Comparison of ENCODE assay signal across 23 cellular contexts in the genomic region with DNA sequence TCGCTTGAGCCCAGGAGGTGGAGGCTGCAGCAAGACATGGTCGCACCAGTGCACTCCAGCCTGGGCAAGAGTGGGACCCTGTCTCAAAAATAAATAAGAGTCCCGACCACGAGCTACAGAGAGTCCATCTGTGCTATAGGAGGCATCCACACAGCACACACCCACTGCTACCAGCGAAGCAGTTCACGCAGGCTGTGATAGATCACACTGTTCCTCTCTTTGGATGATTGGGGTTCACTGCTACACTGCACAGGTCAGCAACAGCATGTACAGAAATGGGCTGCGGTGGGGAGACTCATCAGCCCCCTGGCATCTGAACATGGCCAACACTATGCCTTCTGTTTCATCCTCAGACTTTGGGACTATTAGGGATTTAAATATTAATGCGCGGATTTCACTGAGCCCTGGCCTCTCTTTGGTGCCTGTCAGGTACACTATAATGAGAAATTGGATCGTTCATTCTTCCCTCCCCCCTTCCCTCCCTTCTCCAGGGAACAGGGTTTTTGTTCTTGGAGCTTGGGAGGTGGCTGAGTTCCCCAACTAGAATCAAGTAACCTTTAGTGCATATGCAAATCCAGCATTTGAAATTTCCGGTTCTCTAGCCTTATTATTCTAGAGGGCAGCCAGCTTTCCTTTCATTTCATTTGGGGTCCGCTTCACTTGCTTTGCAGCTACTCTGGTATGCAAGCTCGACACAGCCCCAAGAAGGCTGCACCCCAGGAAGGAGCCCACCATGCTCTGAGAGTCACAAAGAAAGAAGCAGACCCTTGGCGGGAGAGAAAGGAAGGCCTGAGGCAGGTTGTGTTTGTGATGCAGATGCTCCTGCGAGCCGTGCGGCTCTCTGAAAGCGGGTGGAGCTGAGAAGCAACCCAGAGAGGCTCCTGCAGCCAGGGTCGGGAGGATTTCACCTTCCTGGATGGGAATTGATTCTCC. TPM values are rescaled to one million over a fixed set of nuclear protein-coding genes. Genes with fewer than 3 reads are reported as not detected.
DNase-seq lines count a peak whose midpoint lies in the region; ATAC-seq and TF ChIP-seq lines count a peak whose summit lies in the region.
"Had no signal": no experiment of that assay in that cellular context is flagged by ENCODE, and none has a peak within 500 bp of the region (broad histone marks: within the 10 kb centered on the region; RNA-seq: fewer than 3 reads in every experiment).

No MANE protein-coding gene starts in this region.

- H3K9me3 ChIP-seq in A673 (ENCODE audit: low read depth, low read length, poor library complexity, severe bottlenecking), result no peaks in the 10 kb centered on the region
- H3K9me3 ChIP-seq in ectodermal cell (ENCODE audit: control insufficient read depth, low read length), result no peaks in the 10 kb centered on the region
- H3K9me3 ChIP-seq: lower lobe of right lung had no signal

- peak overlapping the region; percentile 8 for H3K4me2 ChIP-seq in mesendoderm (ENCODE audit: low read length)

- no peak overlapping the region for H3K23ac ChIP-seq in mesendoderm (ENCODE audit: low read length)

- H3K4ac ChIP-seq in mesendoderm (ENCODE audit: low read depth, low read length), result no peak overlapping the region

- H3K18ac ChIP-seq in mesendoderm (ENCODE audit: low read length), result no peak overlapping the region

- WGBS in ectodermal cell, 2 experiments, result 28 to 31% methylated on average over 19 of the region's 19 CpGs
- no CpG with 5 or more reads among the region's 19 CpGs for WGBS in mesendoderm (ENCODE audit: extremely low coverage, insufficient coverage, low lambda C conversion rate)

- H3K56ac ChIP-seq in mesendoderm (ENCODE audit: low read length), result peak overlapping the region; percentile 65

- H3K27me3 ChIP-seq in A673 (replicated peaks; ENCODE audit: insufficient read depth, low read depth, low read length, poor library complexity) (no peaks in the 10 kb centered on the region), HL-60 (ENCODE audit: insufficient read depth, poor library complexity, severe bottlenecking) (no peaks in the 10 kb centered on the region), ectodermal cell (ENCODE audit: control insufficient read depth, insufficient read depth, low read length, poor library complexity, severe bottlenecking) (no peaks in the 10 kb centered on the region), mesendoderm (ENCODE audit: insufficient read depth, low read length, poor library complexity) (no peaks in the 10 kb centered on the region)

- H3K79me1 ChIP-seq in mesendoderm (ENCODE audit: low read length), result peaks cover 1% of the 10 kb centered on the region

- POLR2A ChIA-PET in A673 (lab: Charles Lee; ENCODE audit: low non-redundant PET), result no interaction called here

- no peak overlapping the region for H2BK5ac ChIP-seq in mesendoderm (ENCODE audit: low read length)

- intact Hi-C loops in A673 (cut with micrococcal nuclease; ENCODE audit: unreplicated experiment), result no loop called here

- H2BK15ac ChIP-seq in mesendoderm (replicated peaks; ENCODE audit: low read depth), result no peak overlapping the region

- H3K4me1 ChIP-seq in A673 (ENCODE audit: insufficient read depth, low read length, poor library complexity, severe bottlenecking), result no peaks in the 10 kb centered on the region
- H3K4me1 ChIP-seq in ectodermal cell (ENCODE audit: control insufficient read depth, insufficient read depth, low read length), result peaks cover 13% of the 10 kb centered on the region
- H3K4me1 ChIP-seq in mesendoderm (ENCODE audit: control insufficient read depth, low read depth, low read length), result peaks cover 10% of the 10 kb centered on the region

- H2AK5ac ChIP-seq in mesendoderm (ENCODE audit: low read length), result no peak overlapping the region

- CTCF ChIA-PET in A673 (lab: Charles Lee), result interaction anchor here (0.5 kb wide), 1 partner anchor 40 kb away, joined by 3 read pairs; no protein-coding TSS in a partner anchor

- peaks cover 4% of the 10 kb centered on the region for H3K79me2 ChIP-seq in mesendoderm (ENCODE audit: control insufficient read depth, insufficient read depth, low read length)

- H3K27ac ChIP-seq in A673 (ENCODE audit: low read depth, low read length, poor library complexity, severe bottlenecking), result peak overlapping the region; percentile 40
- H3K27ac ChIP-seq in HL-60 (replicated peaks), result peak overlapping the region; percentile 32; the same call in 1 of the 2 replicates
- H3K27ac ChIP-seq in ectodermal cell (ENCODE audit: insufficient read depth, low read depth, low read length, poor library complexity, severe bottlenecking), result peak overlapping the region; percentile 92
- peak overlapping the region; percentile 36 for H3K27ac ChIP-seq in mesendoderm (ENCODE audit: low read depth, low read length)
- H3K27ac ChIP-seq: lower lobe of right lung had no signal

- H2BK120ac ChIP-seq in mesendoderm (ENCODE audit: low read depth, low read length), result no peak overlapping the region

- H3K4me3 ChIP-seq in A673 (ENCODE audit: low read depth, low read length, poor library complexity, severe bottlenecking), result no peak overlapping the region
- H3K4me3 ChIP-seq in HL-60 (replicated peaks; ENCODE audit: insufficient read depth, low read length), result no peak overlapping the region
- H3K4me3 ChIP-seq in ectodermal cell (ENCODE audit: insufficient read depth, low read depth, low read length), result no peak overlapping the region
- no peak overlapping the region for H3K4me3 ChIP-seq in mesendoderm (ENCODE audit: low read length)
- H3K4me3 ChIP-seq: lower lobe of right lung had no signal

- DNase-seq in A673 (ENCODE audit: low spot score), result no peak
- no peak for DNase-seq in HL-60 (ENCODE audit: low read depth in 1 of 2, low spot score in 1 of 2)
- DNase-seq in mesendoderm, result peak; percentile 78
- DNase-seq in activated effector memory CD4-positive, alpha-beta T cell treated with anti-CD3 and anti-CD28 coated beads, Interleukin-2, amount 50 U/mL, for 16 hours, result no peak
- DNase-seq in MV-4-11 (lab: John Stamatoyannopoulos, UW), result no peak
- DNase-seq: activated CD4-positive, alpha-beta T cell treated with anti-CD3 and anti-CD28 coated beads, Interleukin-2, amount 10 ng/mL, durations not matched to agents 24 days and 14 days; activated CD8-positive, alpha-beta memory T cell treated with anti-CD3 and anti-CD28 coated beads, Interleukin-2, amount 50 U/mL, for 4 hours; activated gamma-delta T cell treated with Interleukin-2 at 50 U/mL for 16 hours; aorta; CD8-positive, alpha-beta T cell; foreskin fibroblast; KBM-7; lower lobe of right lung; naive B cell; NCI-H1105; stimulated activated CD4-positive, alpha-beta T cell treated with anti-CD3 and anti-CD28 coated beads, Interleukin-12 subunit alpha, Interleukin-12 subunit beta, amount 100 ng/mL, for 4 hours; stimulated activated naive CD4-positive, alpha-beta T cell treated with Interleukin-2 at 50 U/mL for 16 hours had no signal

- peak overlapping the region; percentile 34 for H3K9ac ChIP-seq in mesendoderm (ENCODE audit: low read length)

- H4K5ac ChIP-seq in mesendoderm (ENCODE audit: low read length), result no peak overlapping the region

- TF ChIP-seq CTCF in A673 (conservative IDR thresholded peaks at IDR 0.05; ENCODE audit: low read depth, low read length) (no peak), HL-60 (IDR thresholded peaks at IDR 0.05; ENCODE audit: insufficient read depth, low read length) (no peak)

- ATAC-seq in HG02885 (IDR thresholded peaks at IDR 0.05; ENCODE audit: poor library complexity, unreplicated experiment), result no peak
- no peak for ATAC-seq in HG03520 (IDR thresholded peaks at IDR 0.05; ENCODE audit: unreplicated experiment)
- ATAC-seq: CD8-positive, alpha-beta T cell had no signal

- no peak overlapping the region for H4K8ac ChIP-seq in mesendoderm (ENCODE audit: low read depth, low read length)

- peaks cover 11% of the 10 kb centered on the region for H3K36me3 ChIP-seq in A673 (ENCODE audit: insufficient read depth, low read length, poor library complexity, severe bottlenecking)
- H3K36me3 ChIP-seq in ectodermal cell (ENCODE audit: control insufficient read depth, insufficient read depth, low read length), result no peaks in the 10 kb centered on the region
- peaks cover 6% of the 10 kb centered on the region for H3K36me3 ChIP-seq in mesendoderm (ENCODE audit: control insufficient read depth, insufficient read depth, low read length)

- BruUV-seq in A673 (replicated peaks; lab: Mats Ljungman, UMichigan), result no TSS peak

RNA-seq across cellular contexts. Expression of gene PMM2, which starts 34.1 kb away (rescaled TPM):
- 44.3 and 54.8 TPM in 2 replicates for total RNA-seq in A673 (2021)
- polyA plus RNA-seq in ectodermal cell (2013, experiment 1 of 4), result 22.3 TPM
- 29.4 TPM for polyA plus RNA-seq in ectodermal cell (2013, experiment 2 of 4)
- polyA plus RNA-seq in ectodermal cell (2013, experiment 3 of 4), result 15.0 TPM
- 18.5 TPM for polyA plus RNA-seq in ectodermal cell (2013, experiment 4 of 4)
- polyA plus RNA-seq in mesendoderm (2013, experiment 1 of 2), result 59.3 TPM
- 57.4 TPM for polyA plus RNA-seq in mesendoderm (2013, experiment 2 of 2)

RNA-seq across cellular contexts. Expression of gene TMEM186, which starts 34.3 kb away (rescaled TPM):
- total RNA-seq in A673 (2021), result 13.3 and 13.5 TPM in 2 replicates
- polyA plus RNA-seq in ectodermal cell (2013, experiment 1 of 4), result 12.4 TPM
- 13.1 TPM for polyA plus RNA-seq in ectodermal cell (2013, experiment 2 of 4)
- 8.6 TPM for polyA plus RNA-seq in ectodermal cell (2013, experiment 3 of 4)
- polyA plus RNA-seq in ectodermal cell (2013, experiment 4 of 4), result 10.5 TPM
- polyA plus RNA-seq in mesendoderm (2013, experiment 1 of 2), result 5.5 TPM
- polyA plus RNA-seq in mesendoderm (2013, experiment 2 of 2), result 6.0 TPM

RNA-seq across cellular contexts. Expression of gene CARHSP1, which starts 37.1 kb away (rescaled TPM):
- total RNA-seq in A673 (2021), result 316 and 329 TPM in 2 replicates
- 212 TPM for polyA plus RNA-seq in ectodermal cell (2013, experiment 1 of 4)
- polyA plus RNA-seq in ectodermal cell (2013, experiment 2 of 4), result 243 TPM
- 154 TPM for polyA plus RNA-seq in ectodermal cell (2013, experiment 3 of 4)
- polyA plus RNA-seq in ectodermal cell (2013, experiment 4 of 4), result 191 TPM
- 81.0 TPM for polyA plus RNA-seq in mesendoderm (2013, experiment 1 of 2)
- 79.6 TPM for polyA plus RNA-seq in mesendoderm (2013, experiment 2 of 2)

RNA-seq across cellular contexts. Expression of gene LITAFD, which starts 50.4 kb away (rescaled TPM):
- total RNA-seq in A673 (2021), result not detected in 2 replicates
- not detected for polyA plus RNA-seq in ectodermal cell (2013, experiment 1 of 4)
- not detected for polyA plus RNA-seq in ectodermal cell (2013, experiment 2 of 4)
- not detected for polyA plus RNA-seq in ectodermal cell (2013, experiment 3 of 4)
- polyA plus RNA-seq in ectodermal cell (2013, experiment 4 of 4), result not detected
- not detected for polyA plus RNA-seq in mesendoderm (2013, experiment 1 of 2)
- polyA plus RNA-seq in mesendoderm (2013, experiment 2 of 2), result not detected
- total RNA-seq: activated CD4-positive, alpha-beta T cell treated with anti-CD3 and anti-CD28 coated beads, Interleukin-2, amount 10 ng/mL, durations not matched to agents 24 days and 14 days; aorta; CD8-positive, alpha-beta T cell; endothelial cell of umbilical vein; lower lobe of right lung; RPMI7951; urinary bladder had no signal
- polyA plus RNA-seq: aorta, endothelial cell of umbilical vein, urinary bladder had no signal

Comparison
In these comparisons a context has a peak if more than half of its experiments do, and no peak if none do; other contexts are left out.
1. H3K27ac ChIP-seq: peak in every context shown above with its lines; median percentile 92 in ectodermal cell; 40 in A673; 36 in mesendoderm; 32 in HL-60.